ENCODE assay signal across 9 cellular contexts in genomic region chr11:127789887-127790286, GRCh38.
DNase-seq lines count a peak whose midpoint lies in the region; ATAC-seq and TF ChIP-seq lines count a peak whose summit lies in the region.
"Had no signal": no experiment of that assay in that cellular context is flagged by ENCODE, and none has a peak within 500 bp of the region (broad histone marks: within the 10 kb centered on the region; RNA-seq: fewer than 3 reads in every experiment).

No MANE protein-coding gene starts in this region.

- CTCF ChIA-PET in HEK293T (lab: Yijun Ruan, JAX) (interaction anchor here (0.6 kb wide), 1 partner anchor 459 kb away, joined by 3 read pairs; no protein-coding TSS in a partner anchor), OCI-LY7 (lab: Charles Lee; ENCODE audit: unreplicated experiment) (no interaction called here)

- no peaks in the 10 kb centered on the region for H4K20me1 ChIP-seq in OCI-LY7 (ENCODE audit: insufficient read depth, low read length)

- no peaks in the 10 kb centered on the region for H3K9me3 Mint-ChIP-seq in activated T-helper 2 cell treated with anti-CD3 and anti-CD28 coated beads, Interferon-gamma antibody, Interleukin-2, Interleukin-4, amounts not matched to agents 10 μg/mL and 5 μg/mL and 100 μg/mL, durations not matched to agents 14 hours and 24 hours and 36 hours

- H3K27me3 Mint-ChIP-seq in activated T-helper 2 cell treated with anti-CD3 and anti-CD28 coated beads, Interferon-gamma antibody, Interleukin-2, Interleukin-4, amounts not matched to agents 10 μg/mL and 5 μg/mL and 100 μg/mL, durations not matched to agents 14 hours and 24 hours and 36 hours (ENCODE audit: low read depth): no peaks in the 10 kb centered on the region

- no peak overlapping the region for H2AFZ ChIP-seq in OCI-LY7 (ENCODE audit: low read length)

- H3K9me3 ChIP-seq in OCI-LY7 (ENCODE audit: low read length) (no peaks in the 10 kb centered on the region), spleen (no peaks in the 10 kb centered on the region)

- peak; percentile 81 for DNase-seq in DMS53 (lab: John Stamatoyannopoulos, UW)
- DNase-seq in HEK293T (ENCODE audit: extremely low spot score): peak; percentile 13
- DNase-seq in OCI-LY7 (ENCODE audit: low spot score): peak; percentile 8
- no peak for DNase-seq in kidney epithelial cell (ENCODE audit: low read depth)
- DNase-seq in activated T-helper 2 cell treated with anti-CD3 and anti-CD28 coated beads, Interferon-gamma antibody, Interleukin-2, Interleukin-4, amounts not matched to agents 10 μg/mL and 5 μg/mL and 100 μg/mL, durations not matched to agents 14 hours and 24 hours and 36 hours (ENCODE audit: low spot score): no peak
- no peak for DNase-seq in hippocampal formation (lab: John Stamatoyannopoulos, UW)
- DNase-seq in spleen: no peak
- DNase-seq: MV-4-11 had no signal

- intact Hi-C loops in OCI-LY7 (cut with micrococcal nuclease; ENCODE audit: unreplicated experiment) (no loop called here), spleen (cut with DNase I; ENCODE audit: low total_unique reads) (no loop called here)
- intact Hi-C loops in activated T-helper 2 cell treated with anti-CD3 and anti-CD28 coated beads, Interferon-gamma antibody, Interleukin-2, Interleukin-4, amounts not matched to agents 10 μg/mL and 5 μg/mL and 100 μg/mL, durations not matched to agents 14 hours and 24 hours and 36 hours (cut with micrococcal nuclease): no loop called here

- H3K4me2 ChIP-seq in OCI-LY7 (ENCODE audit: low read length): no peak overlapping the region

- H3K4me1 ChIP-seq in OCI-LY7 (ENCODE audit: insufficient read depth, low read length, poor library complexity, severe bottlenecking) (no peaks in the 10 kb centered on the region), spleen (no peaks in the 10 kb centered on the region)

- no peak for TF ChIP-seq POLR2A in spleen (IDR thresholded peaks at IDR 0.05)

- H3K36me3 ChIP-seq in OCI-LY7 (ENCODE audit: insufficient read depth, low read length): no peaks in the 10 kb centered on the region
- H3K36me3 ChIP-seq in kidney epithelial cell (ENCODE audit: control insufficient read depth, insufficient read depth, low read length): no peaks in the 10 kb centered on the region
- H3K36me3 ChIP-seq in spleen: no peaks in the 10 kb centered on the region

- no peaks in the 10 kb centered on the region for H3K36me3 Mint-ChIP-seq in activated T-helper 2 cell treated with anti-CD3 and anti-CD28 coated beads, Interferon-gamma antibody, Interleukin-2, Interleukin-4, amounts not matched to agents 10 μg/mL and 5 μg/mL and 100 μg/mL, durations not matched to agents 14 hours and 24 hours and 36 hours (ENCODE audit: low read depth)

- BruUV-seq in OCI-LY7 (replicated peaks; lab: Mats Ljungman, UMichigan): no TSS peak

- POLR2A ChIA-PET in HEK293T (lab: Yijun Ruan, JAX) (no interaction called here), OCI-LY7 (lab: Charles Lee) (no interaction called here)

- H3K27ac ChIP-seq in OCI-LY7 (ENCODE audit: low read depth, low read length, poor library complexity, severe bottlenecking): no peak overlapping the region
- no peak overlapping the region for H3K27ac ChIP-seq in spleen

- H3K4me3 ChIP-seq in OCI-LY7 (ENCODE audit: low read depth, low read length, poor library complexity, severe bottlenecking) (no peak overlapping the region), kidney epithelial cell (ENCODE audit: low read depth, low read length) (no peak overlapping the region), spleen (no peak overlapping the region)

- no peaks in the 10 kb centered on the region for H3K79me2 ChIP-seq in OCI-LY7 (ENCODE audit: insufficient read depth, low read depth, low read length)

- TF ChIP-seq CTCF in OCI-LY7 (conservative IDR thresholded peaks at IDR 0.05; ENCODE audit: low read length): peak; percentile 56
- peak; percentile 59 for TF ChIP-seq CTCF in kidney epithelial cell (IDR thresholded peaks at IDR 0.05; ENCODE audit: insufficient read depth, low read length, poor library complexity, severe bottlenecking)
- TF ChIP-seq CTCF in spleen (IDR thresholded peaks at IDR 0.05 in 8 of 11, conservative IDR thresholded peaks at IDR 0.05 in 3 of 11): no peak

- no peak overlapping the region for H3K4me3 Mint-ChIP-seq in activated T-helper 2 cell treated with anti-CD3 and anti-CD28 coated beads, Interferon-gamma antibody, Interleukin-2, Interleukin-4, amounts not matched to agents 10 μg/mL and 5 μg/mL and 100 μg/mL, durations not matched to agents 14 hours and 24 hours and 36 hours (ENCODE audit: low read depth)

- H3K27ac Mint-ChIP-seq in activated T-helper 2 cell treated with anti-CD3 and anti-CD28 coated beads, Interferon-gamma antibody, Interleukin-2, Interleukin-4, amounts not matched to agents 10 μg/mL and 5 μg/mL and 100 μg/mL, durations not matched to agents 14 hours and 24 hours and 36 hours: no peak overlapping the region

- H3K27me3 ChIP-seq in kidney epithelial cell (ENCODE audit: control insufficient read depth, insufficient read depth, low read length) (no peaks in the 10 kb centered on the region), spleen (replicated peaks in 1 of 7) (no peaks in the 10 kb centered on the region)

- ATAC-seq in HG03135 (IDR thresholded peaks at IDR 0.05; ENCODE audit: unreplicated experiment): no peak

- no peaks in the 10 kb centered on the region for H3K4me1 Mint-ChIP-seq in activated T-helper 2 cell treated with anti-CD3 and anti-CD28 coated beads, Interferon-gamma antibody, Interleukin-2, Interleukin-4, amounts not matched to agents 10 μg/mL and 5 μg/mL and 100 μg/mL, durations not matched to agents 14 hours and 24 hours and 36 hours (ENCODE audit: low read depth)

- WGBS in spleen, 5 donors: 44 to 58% (median 55%) methylated on average over 7 of the region's 7 CpGs

- H3K9me2 ChIP-seq in OCI-LY7 (ENCODE audit: insufficient read depth, low read length): no peaks in the 10 kb centered on the region

TF ChIP-seq in HEK293T, 16 proteins besides CTCF, POLR2A, EP300 and RAD21:
- no peak for TF ChIP-seq CTBP1 (IDR thresholded peaks at IDR 0.05; ENCODE audit: borderline replicate concordance)
- no peak for TF ChIP-seq FOXA1 (IDR thresholded peaks at IDR 0.05)
- TF ChIP-seq L3MBTL2 (conservative IDR thresholded peaks at IDR 0.05): no peak
- no peak for TF ChIP-seq SP1 (IDR thresholded peaks at IDR 0.05)
- TF ChIP-seq FOXM1 (IDR thresholded peaks at IDR 0.05; ENCODE audit: borderline replicate concordance): no peak
- TF ChIP-seq ARNT (IDR thresholded peaks at IDR 0.05): no peak
- TF ChIP-seq ZNF384 (IDR thresholded peaks at IDR 0.05): no peak
- TF ChIP-seq SUZ12 (IDR thresholded peaks at IDR 0.05): no peak
- TF ChIP-seq ELF4 (IDR thresholded peaks at IDR 0.05): no peak
- no peak for TF ChIP-seq NFRKB (IDR thresholded peaks at IDR 0.05)
- TF ChIP-seq LEF1 (IDR thresholded peaks at IDR 0.05; ENCODE audit: borderline replicate concordance): no peak

Comparison
In these comparisons a context has a peak if more than half of its experiments do, and no peak if none do; other contexts are left out.
1. DNase-seq: peak in DMS53 (single experiment), HEK293T (single experiment) and OCI-LY7 (single experiment); none in kidney epithelial cell (single experiment), activated T-helper 2 cell treated with anti-CD3 and anti-CD28 coated beads, Interferon-gamma antibody, Interleukin-2, Interleukin-4, amounts not matched to agents 10 μg/mL and 5 μg/mL and 100 μg/mL, durations not matched to agents 14 hours and 24 hours and 36 hours (single experiment), hippocampal formation (0 of 2) and spleen (single experiment).
2. CTCF ChIP-seq: peak in OCI-LY7 (single experiment) and kidney epithelial cell (single experiment); none in spleen (0 of 11).